ENCODE assay signal across 14 cellular contexts in the genomic region with DNA sequence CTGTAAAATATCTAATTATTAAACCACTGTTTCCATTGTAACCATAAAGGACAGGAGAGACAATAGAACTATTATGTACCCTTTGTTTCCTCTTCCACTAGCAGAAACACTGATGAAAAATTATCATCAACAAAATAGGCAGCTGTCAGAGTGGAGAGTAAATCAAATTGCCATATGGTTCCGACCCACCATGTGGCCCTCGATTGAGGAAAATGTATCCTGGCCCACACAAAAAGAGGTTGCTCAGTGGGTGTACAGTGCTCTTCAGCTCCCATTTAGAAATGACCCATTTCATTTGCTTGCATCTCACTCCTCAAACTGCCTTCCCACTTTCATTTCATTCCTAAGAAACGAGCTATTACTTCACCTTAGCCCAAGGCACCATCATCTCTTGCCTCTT.
"Had no signal": no experiment of that assay in that cellular context is flagged by ENCODE, and none has a peak within 500 bp of the region (broad histone marks: within the 10 kb centered on the region; RNA-seq: fewer than 3 reads in every experiment).

No MANE protein-coding gene starts in this region.

- ATAC-seq: foreskin keratinocyte, gastroesophageal sphincter, heart left ventricle, left cardiac atrium, left lung, left ventricle myocardium superior, lower lobe of right lung, mucosa of descending colon had no signal

- DNase-seq: dermis blood vessel endothelial cell; effector CD4-positive, alpha-beta T cell; effector memory CD4-positive, alpha-beta T cell; foreskin keratinocyte; heart left ventricle; hypothalamus; left cardiac atrium; left lung; left ventricle myocardium superior; lower lobe of right lung; mesenchymal stem cell; mucosa of descending colon; naive B cell had no signal
